10 cellular contexts compared by ENCODE assay signal in genomic region chr12:92185052-92185451, GRCh38. TPM values are rescaled to one million over a fixed set of nuclear protein-coding genes. Genes with fewer than 3 reads are reported as not detected.
DNase-seq lines count a peak whose midpoint lies in the region; ATAC-seq and TF ChIP-seq lines count a peak whose summit lies in the region.
"Had no signal": no experiment of that assay in that cellular context is flagged by ENCODE, and none has a peak within 500 bp of the region (broad histone marks: within the 10 kb centered on the region; RNA-seq: fewer than 3 reads in every experiment).

No MANE protein-coding gene starts in this region.

- H3K36me3 ChIP-seq in CD4-positive, CD25-positive, alpha-beta regulatory T cell (ENCODE audit: control insufficient read depth, insufficient read depth, low read length) = no peaks in the 10 kb centered on the region

- H3K27ac Mint-ChIP-seq in CD4-positive, CD25-positive, alpha-beta regulatory T cell = peak overlapping the region in 2 of 3 donors; percentile 39 to 45
- peak overlapping the region; percentile 95 for H3K27ac Mint-ChIP-seq in activated B cell treated with CpG ODN at 0.5 μM for 24 hours

- H3K9me3 ChIP-seq in CD4-positive, CD25-positive, alpha-beta regulatory T cell (ENCODE audit: control insufficient read depth in 2 of 2, low read length in 2 of 2) = no peaks in the 10 kb centered on the region

- peak overlapping the region; percentile 27 for H3K4me3 ChIP-seq in CD4-positive, CD25-positive, alpha-beta regulatory T cell (ENCODE audit: low read depth, low read length)

- no peaks in the 10 kb centered on the region for H3K27me3 Mint-ChIP-seq in CD4-positive, CD25-positive, alpha-beta regulatory T cell
- no peaks in the 10 kb centered on the region for H3K27me3 Mint-ChIP-seq in activated B cell treated with CpG ODN at 0.5 μM for 24 hours

- H3K9me3 Mint-ChIP-seq in CD4-positive, CD25-positive, alpha-beta regulatory T cell = peaks cover 0 to 4% (median 0%) of the 10 kb centered on the region in 7 donors
- H3K9me3 Mint-ChIP-seq in activated B cell treated with CpG ODN at 0.5 μM for 24 hours = peaks cover 7% of the 10 kb centered on the region

- no peaks in the 10 kb centered on the region for H3K27me3 ChIP-seq in CD4-positive, CD25-positive, alpha-beta regulatory T cell (ENCODE audit: control insufficient read depth, insufficient read depth, low read length)

- peak in 2 of 3 donors; percentile 30 to 79 for DNase-seq in CD4-positive, CD25-positive, alpha-beta regulatory T cell
- no peak for DNase-seq in activated B cell treated with CpG ODN at 0.5 μM for 24 hours
- DNase-seq in left lobe of liver (ENCODE audit: low spot score) = no peak
- DNase-seq in NCI-H146 treated with DMSO at 0.1 percent for 48 hours (lab: John Stamatoyannopoulos, UW; ENCODE audit: unreplicated experiment) = no peak
- no peak for DNase-seq in NCI-H526 (lab: John Stamatoyannopoulos, UW)
- no peak for DNase-seq in NCI-H345 treated with DMSO at 0.1 percent for 48 hours (lab: John Stamatoyannopoulos, UW; ENCODE audit: unreplicated experiment)
- DNase-seq: DMS79, NCI-H2029 treated with DMSO at 0.1 percent for 48 hours had no signal

- H3K36me3 Mint-ChIP-seq in CD4-positive, CD25-positive, alpha-beta regulatory T cell = no peaks in the 10 kb centered on the region
- H3K36me3 Mint-ChIP-seq in activated B cell treated with CpG ODN at 0.5 μM for 24 hours (ENCODE audit: low read depth) = peaks cover 3% of the 10 kb centered on the region

- POLR2A ChIA-PET in activated B cell treated with CpG ODN at 0.5 μM for 24 hours (lab: Charles Lee) = interaction anchor here (0.7 to 5.7 kb wide), 5 partner anchors 12 to 260 kb away, joined by 3 to 98 read pairs (median 10); partner anchors contain the start of gene BTG1

- intact Hi-C loops in activated B cell treated with CpG ODN at 0.5 μM for 24 hours (cut with micrococcal nuclease) = loop anchor here (5.0 kb wide), 2 partner anchors 37 to 38 kb away; partner anchors contain the start of gene BTG1

- peak; percentile 80 to 83 for ATAC-seq in CD4-positive, CD25-positive, alpha-beta regulatory T cell (ENCODE audit: low read depth in 2 of 2)
- ATAC-seq in GM19043 (IDR thresholded peaks at IDR 0.05; ENCODE audit: low read depth, unreplicated experiment) (peak; percentile 60), HG03039 (IDR thresholded peaks at IDR 0.05; ENCODE audit: unreplicated experiment) (peak; percentile 69), activated B cell treated with CpG ODN at 0.5 μM for 24 hours (ENCODE audit: low read depth) (peak; percentile 54), left lobe of liver (no peak)

- H3K4me1 Mint-ChIP-seq in CD4-positive, CD25-positive, alpha-beta regulatory T cell = peaks cover 26 to 38% (median 32%) of the 10 kb centered on the region in 4 donors
- H3K4me1 Mint-ChIP-seq in activated B cell treated with CpG ODN at 0.5 μM for 24 hours = peaks cover 57% of the 10 kb centered on the region

- CTCF ChIA-PET in activated B cell treated with CpG ODN at 0.5 μM for 24 hours (lab: Charles Lee) = no interaction called here

- peak overlapping the region in 2 of 4 donors; percentile 31 to 42 for H3K4me3 Mint-ChIP-seq in CD4-positive, CD25-positive, alpha-beta regulatory T cell
- peak overlapping the region; percentile 76 for H3K4me3 Mint-ChIP-seq in activated B cell treated with CpG ODN at 0.5 μM for 24 hours

- TF ChIP-seq CTCF in activated B cell treated with CpG ODN at 0.5 μM for 24 hours (IDR thresholded peaks at IDR 0.05) = no peak

- no peak overlapping the region for H3K27ac ChIP-seq in CD4-positive, CD25-positive, alpha-beta regulatory T cell (ENCODE audit: insufficient read depth, low read length, poor library complexity, severe bottlenecking)

- H3K4me1 ChIP-seq in CD4-positive, CD25-positive, alpha-beta regulatory T cell (ENCODE audit: control insufficient read depth, insufficient read depth, low read length, poor library complexity, severe bottlenecking) = peaks cover 21% of the 10 kb centered on the region

RNA-seq across cellular contexts. Expression of gene BTG1, which starts 39.4 kb away (rescaled TPM):
- 1,342 TPM for total RNA-seq in CD4-positive, CD25-positive, alpha-beta regulatory T cell
- 100 to 1,000 TPM; 509 to 939 (median 769) TPM for polyA plus RNA-seq in CD4-positive, CD25-positive, alpha-beta regulatory T cell
- total RNA-seq in activated B cell treated with CpG ODN at 0.5 μM for 24 hours (423 and 429 TPM in 2 replicates), left lobe of liver (55.0 TPM)

Comparison
In these comparisons a context has a peak if more than half of its experiments do, and no peak if none do; other contexts are left out.
1. DNase-seq: peak in CD4-positive, CD25-positive, alpha-beta regulatory T cell (2 of 3); none in activated B cell treated with CpG ODN at 0.5 μM for 24 hours (single experiment), left lobe of liver (single experiment), NCI-H146 treated with DMSO at 0.1 percent for 48 hours (single experiment), NCI-H526 (0 of 2) and NCI-H345 treated with DMSO at 0.1 percent for 48 hours (single experiment).